Comparison of ENCODE assay signal across 1 cellular context in genomic region chr6:36676142-36677058, GRCh38.
TF ChIP-seq lines count a peak whose summit lies in the region.

No MANE protein-coding gene starts in this region.

TF ChIP-seq in HepG2, 621 proteins besides CTCF, POLR2A, EP300 and RAD21 (continued from another document and continues in another):
- TF ChIP-seq ZNF770 (CRISPR knock-in tag; IDR thresholded peaks at IDR 0.05) (0 out of 2 replicates have a peak, but pooled peaks have one; percentile 40), SOX6 (IDR thresholded peaks at IDR 0.05) (no peak), SOX6 (CRISPR knock-in tag; IDR thresholded peaks at IDR 0.05) (peak; percentile 46; the same call in 1 of the 2 replicates), ARID5B (CRISPR knock-in tag; IDR thresholded peaks at IDR 0.05) (peak; percentile 46; the same call in 1 of the 2 replicates), TIGD3 (CRISPR knock-in tag; IDR thresholded peaks at IDR 0.05; ENCODE audit: borderline replicate concordance) (no peak), HIVEP1 (CRISPR knock-in tag; IDR thresholded peaks at IDR 0.05) (no peak), ZNF841 (CRISPR knock-in tag; IDR thresholded peaks at IDR 0.05; ENCODE audit: borderline replicate concordance) (no peak), KLF11 (CRISPR knock-in tag; IDR thresholded peaks at IDR 0.05) (peak; percentile 40; the same call in 1 of the 2 replicates), ZGPAT (CRISPR knock-in tag; IDR thresholded peaks at IDR 0.05) (peak; percentile 47), TBL1XR1 (IDR thresholded peaks at IDR 0.05; ENCODE audit: borderline replicate concordance, low read length, partially characterized antibody) (no peak), ZNF616 (CRISPR knock-in tag; IDR thresholded peaks at IDR 0.05; ENCODE audit: low read depth) (0 out of 2 replicates have a peak, but pooled peaks have one; percentile 24), KDM6A (CRISPR knock-in tag; IDR thresholded peaks at IDR 0.05; ENCODE audit: low read depth) (0 out of 2 replicates have a peak, but pooled peaks have one; percentile 37), NONO (IDR thresholded peaks at IDR 0.05) (no peak), NONO (CRISPR knock-in tag; conservative IDR thresholded peaks at IDR 0.05) (peak; percentile 81), ZNF329 (CRISPR knock-in tag; IDR thresholded peaks at IDR 0.05; ENCODE audit: low read depth) (peak; percentile 55; the same call in 1 of the 2 replicates), FOXA3 (CRISPR knock-in tag; IDR thresholded peaks at IDR 0.05) (no peak), FOXJ3 (CRISPR knock-in tag; IDR thresholded peaks at IDR 0.05; ENCODE audit: borderline replicate concordance) (no peak), YEATS2 (CRISPR knock-in tag; IDR thresholded peaks at IDR 0.05; ENCODE audit: borderline replicate concordance) (peak; percentile 65; the same call in 1 of the 2 replicates), TEAD3 (CRISPR knock-in tag; optimal IDR thresholded peaks at IDR 0.05; ENCODE audit: borderline replicate concordance) (peak; percentile 69), HMGXB4 (CRISPR knock-in tag; IDR thresholded peaks at IDR 0.05; ENCODE audit: borderline replicate concordance in 1 of 2, low read depth in 1 of 2) (peak in 1 of 2 experiments; percentile 42; a peak in 1 of 4 replicates), ERF (CRISPR knock-in tag; IDR thresholded peaks at IDR 0.05) (peak; percentile 18; the same call in 1 of the 2 replicates), MIER2 (CRISPR knock-in tag; IDR thresholded peaks at IDR 0.05) (peak; percentile 62; the same call in 1 of the 2 replicates), ZNF646 (CRISPR knock-in tag; IDR thresholded peaks at IDR 0.05) (peak; percentile 45; the same call in 1 of the 2 replicates), IRF2 (CRISPR knock-in tag; IDR thresholded peaks at IDR 0.05) (0 out of 2 replicates have a peak, but pooled peaks have one; percentile 64), ZNF614 (CRISPR knock-in tag; IDR thresholded peaks at IDR 0.05; ENCODE audit: borderline replicate concordance) (peak; percentile 27; the same call in 1 of the 2 replicates), ATF6 (CRISPR knock-in tag; conservative IDR thresholded peaks at IDR 0.05) (peak; percentile 64; the same call in 1 of the 2 replicates), ZNF792 (CRISPR knock-in tag; IDR thresholded peaks at IDR 0.05) (peak; percentile 67), ZNF879 (CRISPR knock-in tag; IDR thresholded peaks at IDR 0.05) (peak; percentile 63; the same call in 1 of the 2 replicates), MAFG (CRISPR knock-in tag; IDR thresholded peaks at IDR 0.05) (no peak), ZNF556 (CRISPR knock-in tag; IDR thresholded peaks at IDR 0.05; ENCODE audit: borderline replicate concordance) (no peak), ELF1 (CRISPR knock-in tag; IDR thresholded peaks at IDR 0.05) (peak; percentile 45; the same call in 1 of the 2 replicates), ZNF605 (CRISPR knock-in tag; IDR thresholded peaks at IDR 0.05) (peak; percentile 35; the same call in 1 of the 2 replicates), ELF3 (CRISPR knock-in tag; IDR thresholded peaks at IDR 0.05) (peak; percentile 61; the same call in 1 of the 2 replicates), LBX2 (CRISPR knock-in tag; IDR thresholded peaks at IDR 0.05; ENCODE audit: borderline replicate concordance) (peak; percentile 70; the same call in 1 of the 2 replicates), PITX1 (CRISPR knock-in tag; IDR thresholded peaks at IDR 0.05) (peak; percentile 52; the same call in 1 of the 2 replicates), TARDBP (CRISPR knock-in tag; IDR thresholded peaks at IDR 0.05) (peak; percentile 60; the same call in 1 of the 2 replicates), JUND (CRISPR knock-in tag; IDR thresholded peaks at IDR 0.05) (no peak)
